17 cellular contexts compared by ENCODE assay signal in the genomic region with DNA sequence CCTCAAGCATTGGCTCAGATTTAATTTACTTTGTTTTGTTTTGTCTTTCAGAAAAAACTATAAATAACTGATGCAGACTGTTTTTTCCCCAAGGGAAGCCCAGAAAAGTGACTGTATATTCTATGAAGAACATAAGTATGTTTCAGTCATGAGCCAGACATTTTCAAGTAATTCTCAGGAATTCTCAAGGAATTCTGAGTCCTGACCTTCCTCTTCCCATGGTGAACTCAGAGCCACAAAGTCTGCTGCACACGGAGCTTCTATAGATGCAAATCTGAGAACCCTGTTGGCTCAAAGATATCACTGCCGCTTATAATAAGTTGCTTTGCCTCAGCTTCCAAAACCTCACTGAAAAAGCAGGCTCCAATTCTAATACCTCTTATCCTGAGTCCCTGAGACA.
DNase-seq lines count a peak whose midpoint lies in the region; ATAC-seq and TF ChIP-seq lines count a peak whose summit lies in the region.
"Had no signal": no experiment of that assay in that cellular context is flagged by ENCODE, and none has a peak within 500 bp of the region (broad histone marks: within the 10 kb centered on the region; RNA-seq: fewer than 3 reads in every experiment).

No MANE protein-coding gene starts in this region.

- H3K4me3 Mint-ChIP-seq in HFFc6 (no peak overlapping the region), osteocyte (ENCODE audit: unreplicated experiment) (no peak overlapping the region)
- H3K4me3 Mint-ChIP-seq in dendritic cell treated with granulocyte-macrophage colony-stimulating factor and Interleukin-4, amounts not matched to agents 40 ng/mL and 50 ng/mL, for 4 days: no peak overlapping the region
- no peak overlapping the region for H3K4me3 Mint-ChIP-seq in activated naive CD8-positive, alpha-beta T cell treated with anti-CD3 and anti-CD28 coated beads, Interleukin-2, amount 50 U/mL, for 24 hours

- peaks cover 39% of the 10 kb centered on the region for H3K4me1 Mint-ChIP-seq in HFFc6 (ENCODE audit: low read depth)
- H3K4me1 Mint-ChIP-seq in dendritic cell treated with granulocyte-macrophage colony-stimulating factor and Interleukin-4, amounts not matched to agents 40 ng/mL and 50 ng/mL, for 4 days (ENCODE audit: low read depth): peaks cover 55% of the 10 kb centered on the region
- H3K4me1 Mint-ChIP-seq in osteocyte (ENCODE audit: unreplicated experiment): peaks cover 27% of the 10 kb centered on the region
- H3K4me1 Mint-ChIP-seq in activated naive CD8-positive, alpha-beta T cell treated with anti-CD3 and anti-CD28 coated beads, Interleukin-2, amount 50 U/mL, for 24 hours: no peaks in the 10 kb centered on the region

- intact Hi-C loops in dendritic cell treated with granulocyte-macrophage colony-stimulating factor and Interleukin-4, amounts not matched to agents 40 ng/mL and 50 ng/mL, for 4 days (cut with micrococcal nuclease): no loop called here
- intact Hi-C loops in uterus (cut with DNase I; ENCODE audit: low total_unique reads): no loop called here

- H3K4me3 ChIP-seq in AG10803 (ENCODE audit: low read length) (no peak overlapping the region), uterus (no peak overlapping the region)
- H3K4me3 ChIP-seq: A549, BLaER1, SJSA1 had no signal

- TF ChIP-seq CTCF in AG10803 (conservative IDR thresholded peaks at IDR 0.05; ENCODE audit: low read length) (no peak), HFFc6 (IDR thresholded peaks at IDR 0.05) (no peak), osteocyte (IDR thresholded peaks at IDR 0.05) (no peak), uterus (IDR thresholded peaks at IDR 0.05) (no peak)

- ATAC-seq in GM21723 (IDR thresholded peaks at IDR 0.05; ENCODE audit: unreplicated experiment): no peak
- no peak for ATAC-seq in activated naive CD8-positive, alpha-beta T cell treated with anti-CD3 and anti-CD28 coated beads, Interleukin-2, amount 50 U/mL, for 24 hours
- ATAC-seq: A549 had no signal

- no peaks in the 10 kb centered on the region for H3K27me3 ChIP-seq in uterus
- H3K27me3 ChIP-seq: BLaER1, SJSA1 had no signal

- H3K27ac Mint-ChIP-seq in HFFc6: peak overlapping the region; percentile 17; the same call in 1 of the 2 replicates
- peak overlapping the region; percentile 74 for H3K27ac Mint-ChIP-seq in dendritic cell treated with granulocyte-macrophage colony-stimulating factor and Interleukin-4, amounts not matched to agents 40 ng/mL and 50 ng/mL, for 4 days
- peak overlapping the region; percentile 25 for H3K27ac Mint-ChIP-seq in osteocyte (ENCODE audit: unreplicated experiment)
- no peak overlapping the region for H3K27ac Mint-ChIP-seq in activated naive CD8-positive, alpha-beta T cell treated with anti-CD3 and anti-CD28 coated beads, Interleukin-2, amount 50 U/mL, for 24 hours

- H3K4me1 ChIP-seq in uterus: no peaks in the 10 kb centered on the region
- H3K4me1 ChIP-seq: A549, BLaER1, SJSA1 had no signal

- H3K9me3 Mint-ChIP-seq in HFFc6 (peaks cover 6% of the 10 kb centered on the region), osteocyte (ENCODE audit: unreplicated experiment) (peaks cover 9% of the 10 kb centered on the region)
- peaks cover 40% of the 10 kb centered on the region for H3K9me3 Mint-ChIP-seq in dendritic cell treated with granulocyte-macrophage colony-stimulating factor and Interleukin-4, amounts not matched to agents 40 ng/mL and 50 ng/mL, for 4 days
- H3K9me3 Mint-ChIP-seq in activated naive CD8-positive, alpha-beta T cell treated with anti-CD3 and anti-CD28 coated beads, Interleukin-2, amount 50 U/mL, for 24 hours: peaks cover 17% of the 10 kb centered on the region

- no peaks in the 10 kb centered on the region for H3K36me3 ChIP-seq in uterus
- H3K36me3 ChIP-seq: BLaER1, SJSA1 had no signal

- TF ChIP-seq POLR2A in uterus (IDR thresholded peaks at IDR 0.05): no peak

- no peak overlapping the region for H3K27ac ChIP-seq in uterus
- H3K27ac ChIP-seq: A549, BLaER1, SJSA1 had no signal

- H3K36me3 Mint-ChIP-seq in HFFc6 (ENCODE audit: low read depth) (peaks cover 19% of the 10 kb centered on the region), osteocyte (ENCODE audit: unreplicated experiment) (no peaks in the 10 kb centered on the region)
- peaks cover 13% of the 10 kb centered on the region for H3K36me3 Mint-ChIP-seq in dendritic cell treated with granulocyte-macrophage colony-stimulating factor and Interleukin-4, amounts not matched to agents 40 ng/mL and 50 ng/mL, for 4 days (ENCODE audit: low read depth)
- peaks cover 2% of the 10 kb centered on the region for H3K36me3 Mint-ChIP-seq in activated naive CD8-positive, alpha-beta T cell treated with anti-CD3 and anti-CD28 coated beads, Interleukin-2, amount 50 U/mL, for 24 hours (ENCODE audit: low read depth)

- H3K9me3 ChIP-seq in uterus: no peaks in the 10 kb centered on the region
- H3K9me3 ChIP-seq: A549, SJSA1 had no signal

- DNase-seq in AG10803 (ENCODE audit: low read depth): peak; percentile 70
- peak; percentile 68 for DNase-seq in HFFc6
- DNase-seq in osteocyte (ENCODE audit: extremely low spot score, unreplicated experiment): no peak
- DNase-seq in activated naive CD8-positive, alpha-beta T cell treated with anti-CD3 and anti-CD28 coated beads, Interleukin-2, amount 50 U/mL, for 24 hours: no peak
- DNase-seq in uterus: no peak
- DNase-seq: DMS 273 treated with DMSO at 0.1 percent for 48 hours, GOT3, KG1, NCI-H1092 treated with DMSO at 0.1 percent for 48 hours, NCI-H1694, NCI-H2107, NCI-H69 had no signal

- H3K27me3 Mint-ChIP-seq in HFFc6 (ENCODE audit: insufficient read depth) (no peaks in the 10 kb centered on the region), osteocyte (ENCODE audit: unreplicated experiment) (no peaks in the 10 kb centered on the region)
- H3K27me3 Mint-ChIP-seq in dendritic cell treated with granulocyte-macrophage colony-stimulating factor and Interleukin-4, amounts not matched to agents 40 ng/mL and 50 ng/mL, for 4 days: no peaks in the 10 kb centered on the region
- H3K27me3 Mint-ChIP-seq in activated naive CD8-positive, alpha-beta T cell treated with anti-CD3 and anti-CD28 coated beads, Interleukin-2, amount 50 U/mL, for 24 hours: no peaks in the 10 kb centered on the region

Comparison
In these comparisons a context has a peak if more than half of its experiments do, and no peak if none do; other contexts are left out.
1. DNase-seq: peak in AG10803 (single experiment) and HFFc6 (single experiment); none in osteocyte (single experiment), activated naive CD8-positive, alpha-beta T cell treated with anti-CD3 and anti-CD28 coated beads, Interleukin-2, amount 50 U/mL, for 24 hours (single experiment) and uterus (0 of 2).